Comparison of ENCODE assay signal across 35 cellular contexts in genomic region chrX:23031600-23031999, GRCh38. TPM values are rescaled to one million over a fixed set of nuclear protein-coding genes. Genes with fewer than 3 reads are reported as not detected.
"Had no signal": no experiment of that assay in that cellular context is flagged by ENCODE, and none has a peak within 500 bp of the region (broad histone marks: within the 10 kb centered on the region; RNA-seq: fewer than 3 reads in every experiment).

No MANE protein-coding gene starts in this region.

- H3K4me3 Mint-ChIP-seq: dendritic cell treated with granulocyte-macrophage colony-stimulating factor and Interleukin-4, amounts not matched to agents 40 ng/mL and 50 ng/mL, for 4 days; effector memory CD8-positive, alpha-beta T cell; endodermal cell; mesothelial cell of epicardium; naive B cell had no signal

- H3K36me3 ChIP-seq: colonic mucosa, esophagus squamous epithelium, gastrocnemius medialis, heart right ventricle, left lung, lower lobe of right lung had no signal

- H3K27me3 ChIP-seq: colonic mucosa, esophagus squamous epithelium, gastrocnemius medialis, left lung had no signal

- H3K9me3 Mint-ChIP-seq: dendritic cell treated with granulocyte-macrophage colony-stimulating factor and Interleukin-4, amounts not matched to agents 40 ng/mL and 50 ng/mL, for 4 days; effector memory CD8-positive, alpha-beta T cell had no signal

- H3K9me3 ChIP-seq: colonic mucosa, esophagus squamous epithelium, gastrocnemius medialis, heart right ventricle, left lung, lower lobe of right lung, mucosa of descending colon had no signal

- H3K27ac ChIP-seq: colonic mucosa, epithelial cell of prostate, esophagus squamous epithelium, gastrocnemius medialis, heart right ventricle, left lung, lower lobe of right lung had no signal

- FAIRE-seq: endometrium, islet of Langerhans, keratinocyte had no signal

- ATAC-seq: effector memory CD8-positive, alpha-beta T cell; esophagus mucosa; gastrocnemius medialis; heart right ventricle; left cardiac atrium; left lung; left ventricle myocardium superior; lower lobe of right lung; mucosa of descending colon had no signal

- H3K36me3 Mint-ChIP-seq: mesothelial cell of epicardium, naive B cell had no signal

- DNase-seq: colonic mucosa; cortex of kidney; effector CD8-positive, alpha-beta T cell; effector memory CD8-positive, alpha-beta T cell; endodermal cell; erythroblast; esophagus squamous epithelium; foreskin fibroblast; foreskin melanocyte; gastrocnemius medialis; glutamatergic neuron; head of caudate nucleus; heart right ventricle; hippocampal formation; left cardiac atrium; left lung; left ventricle myocardium superior; lower lobe of right lung; mesenchymal stem cell; mucosa of descending colon; naive B cell had no signal

- H3K27ac Mint-ChIP-seq: dendritic cell treated with granulocyte-macrophage colony-stimulating factor and Interleukin-4, amounts not matched to agents 40 ng/mL and 50 ng/mL, for 4 days; effector memory CD8-positive, alpha-beta T cell; endodermal cell; mesothelial cell of epicardium; naive B cell had no signal

- H3K4me3 ChIP-seq: colonic mucosa, esophagus squamous epithelium, gastrocnemius medialis, heart right ventricle, left lung, lower lobe of right lung, mucosa of descending colon had no signal

- H3K27me3 Mint-ChIP-seq: dendritic cell treated with granulocyte-macrophage colony-stimulating factor and Interleukin-4, amounts not matched to agents 40 ng/mL and 50 ng/mL, for 4 days; effector memory CD8-positive, alpha-beta T cell; naive B cell had no signal

- H3K4me1 Mint-ChIP-seq: endodermal cell, mesothelial cell of epicardium, naive B cell had no signal

- H3K4me1 ChIP-seq: colonic mucosa, esophagus squamous epithelium, gastrocnemius medialis, heart right ventricle, left lung, lower lobe of right lung had no signal

RNA-seq across cellular contexts. Expression of gene DDX53, which starts 31.8 kb away (rescaled TPM):
- total RNA-seq: colonic mucosa, dermis microvascular lymphatic vessel endothelial cell, endodermal cell, esophagus mucosa, esophagus squamous epithelium, gastrocnemius medialis, glomerular endothelial cell, heart right ventricle, kidney epithelial cell, left cardiac atrium, left lung, left ventricle myocardium superior, lower leg skin, lower lobe of right lung, lung microvascular endothelial cell, mesenteric fat pad, mesothelial cell of epicardium, mucosa of descending colon, myocyte had no signal
- polyA plus RNA-seq: heart right ventricle, keratinocyte had no signal
